Comparison of ENCODE assay signal across 10 cellular contexts in the genomic region with DNA sequence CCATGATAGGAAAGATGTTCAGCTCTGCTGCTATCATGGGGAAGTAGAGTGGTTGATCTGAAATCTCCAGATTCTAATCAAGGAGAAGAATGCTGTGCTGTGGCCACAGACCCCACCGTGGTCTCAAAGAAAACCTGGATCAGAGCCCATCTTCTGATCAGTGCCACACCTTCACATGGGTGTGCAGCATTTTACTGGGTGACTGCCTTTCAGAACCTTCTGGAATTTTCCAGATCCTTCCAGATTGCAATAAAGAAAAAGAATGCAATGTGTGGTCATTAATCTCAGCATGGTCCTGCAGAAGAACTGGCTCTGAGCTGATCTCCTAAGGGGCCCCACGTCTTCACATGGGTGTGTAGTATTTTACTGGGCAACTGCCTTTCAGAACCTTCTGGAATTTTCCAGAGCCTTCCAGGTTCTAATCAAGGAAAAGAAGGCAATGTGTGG. TPM values are rescaled to one million over a fixed set of nuclear protein-coding genes. Genes with fewer than 3 reads are reported as not detected.
DNase-seq lines count a peak whose midpoint lies in the region; ATAC-seq and TF ChIP-seq lines count a peak whose summit lies in the region.
"Had no signal": no experiment of that assay in that cellular context is flagged by ENCODE, and none has a peak within 500 bp of the region (broad histone marks: within the 10 kb centered on the region; RNA-seq: fewer than 3 reads in every experiment).

No MANE protein-coding gene starts in this region.

- CTCF ChIA-PET in RWPE1 (lab: Yijun Ruan, JAX) = no interaction called here

- H3K27ac Mint-ChIP-seq in T-helper 1 cell treated with Interleukin-12 subunit alpha and Interleukin-12 subunit beta and Interleukin-4 antibody, amounts not matched to agents 30 μg/mL and 1 μg/mL, for 36 hours = peak overlapping the region; percentile 52

- no peaks in the 10 kb centered on the region for H3K9me3 ChIP-seq in esophagus (ENCODE audit: control insufficient read depth in 2 of 2, insufficient read depth in 1 of 2, low read depth in 1 of 2, low read length in 1 of 2)

- DNase-seq in T-helper 1 cell (no peak), RWPE1 (ENCODE audit: low spot score) (no peak), NCI-H146 treated with DMSO at 0.1 percent for 48 hours (lab: John Stamatoyannopoulos, UW; ENCODE audit: unreplicated experiment) (no peak), NCI-H2227 treated with DMSO at 0.1 percent for 48 hours (lab: John Stamatoyannopoulos, UW) (no peak)
- peak; percentile 19 for DNase-seq in stimulated activated CD8-positive, alpha-beta memory T cell treated with anti-CD3 and anti-CD28 coated beads, Interleukin-4, amount 100 ng/mL, for 48 hours
- DNase-seq: activated CD4-positive, alpha-beta T cell treated with anti-CD3 and anti-CD28 coated beads for 1 hour; stimulated activated CD4-positive, alpha-beta T cell treated with anti-CD3 and anti-CD28 coated beads, Interleukin-4, amount 100 ng/mL, for 4 hours had no signal

- H3K9me3 Mint-ChIP-seq in T-helper 1 cell treated with Interleukin-12 subunit alpha and Interleukin-12 subunit beta and Interleukin-4 antibody, amounts not matched to agents 30 μg/mL and 1 μg/mL, for 36 hours = no peaks in the 10 kb centered on the region

- peaks cover 11 to 25% of the 10 kb centered on the region in 2 donors for H3K4me1 ChIP-seq in esophagus (ENCODE audit: control insufficient read depth in 2 of 2, insufficient read depth in 2 of 2, low read length in 1 of 2)

- peaks cover 66% of the 10 kb centered on the region for H3K4me1 Mint-ChIP-seq in T-helper 1 cell treated with Interleukin-12 subunit alpha and Interleukin-12 subunit beta and Interleukin-4 antibody, amounts not matched to agents 30 μg/mL and 1 μg/mL, for 36 hours (ENCODE audit: low read depth)

- H3K36me3 Mint-ChIP-seq in T-helper 1 cell treated with Interleukin-12 subunit alpha and Interleukin-12 subunit beta and Interleukin-4 antibody, amounts not matched to agents 30 μg/mL and 1 μg/mL, for 36 hours (ENCODE audit: low read depth) = peaks cover 39% of the 10 kb centered on the region

- no peak overlapping the region for H3K4me3 Mint-ChIP-seq in T-helper 1 cell treated with Interleukin-12 subunit alpha and Interleukin-12 subunit beta and Interleukin-4 antibody, amounts not matched to agents 30 μg/mL and 1 μg/mL, for 36 hours

- whole genome bisulfite sequencing in esophagus, 2 donors = 37 to 39% methylated on average over 2 of the region's 2 CpGs

- H3K27me3 ChIP-seq in esophagus (ENCODE audit: control insufficient read depth in 1 of 2, insufficient read depth in 2 of 2, low read length in 2 of 2) = no peaks in the 10 kb centered on the region

- H3K27ac ChIP-seq in RWPE1 (peak overlapping the region; percentile 96), esophagus (ENCODE audit: low read depth in 2 of 2, low read length in 1 of 2) (peak overlapping the region; percentile 86 to 95)

- peaks cover 0 to 7% of the 10 kb centered on the region in 2 donors for H3K36me3 ChIP-seq in esophagus (ENCODE audit: control insufficient read depth in 2 of 2, insufficient read depth in 2 of 2, low read length in 1 of 2)

- ATAC-seq in GM21367 (IDR thresholded peaks at IDR 0.05; ENCODE audit: unreplicated experiment) = no peak

- H3K4me3 ChIP-seq in esophagus (ENCODE audit: low read depth in 1 of 2, low read length in 2 of 2) = no peak overlapping the region

- POLR2A ChIA-PET in RWPE1 (lab: Yijun Ruan, JAX; ENCODE audit: low non-redundant PET) = no interaction called here

- TF ChIP-seq CTCF in RWPE1 (conservative IDR thresholded peaks at IDR 0.05; ENCODE audit: low read depth) = no peak

- H3K27me3 Mint-ChIP-seq in T-helper 1 cell treated with Interleukin-12 subunit alpha and Interleukin-12 subunit beta and Interleukin-4 antibody, amounts not matched to agents 30 μg/mL and 1 μg/mL, for 36 hours (ENCODE audit: low read depth) = no peaks in the 10 kb centered on the region

RNA-seq across cellular contexts. Expression of gene MBP, which starts 17.1 kb away (rescaled TPM):
- polyA plus RNA-seq in esophagus = 10 to 100 TPM in 1 of 2 donors, 1 to 10 TPM in 1; 9.7 to 10.8 TPM
